ENCODE assay signal across 1 cellular context in genomic region chr18:47166235-47166634, GRCh38.
TF ChIP-seq lines count a peak whose summit lies in the region.

No MANE protein-coding gene starts in this region.

TF ChIP-seq in GM12878, 131 proteins besides CTCF, POLR2A, EP300 and RAD21:
- peak; percentile 67 for TF ChIP-seq PKNOX1 (IDR thresholded peaks at IDR 0.05)
- TF ChIP-seq STAT1 (conservative IDR thresholded peaks at IDR 0.05), result no peak
- TF ChIP-seq HDGF (IDR thresholded peaks at IDR 0.05), result no peak
- no peak for TF ChIP-seq MTA3 (IDR thresholded peaks at IDR 0.05; ENCODE audit: borderline replicate concordance, low read length)
- no peak for TF ChIP-seq KDM1A (IDR thresholded peaks at IDR 0.05; ENCODE audit: borderline replicate concordance)
- no peak for TF ChIP-seq RBBP5 (conservative IDR thresholded peaks at IDR 0.05)
- TF ChIP-seq MEF2A (IDR thresholded peaks at IDR 0.05; ENCODE audit: insufficient read depth, low read depth, low read length), result no peak
- TF ChIP-seq NR2F1 (conservative IDR thresholded peaks at IDR 0.05), result peak; percentile 44; the same call in 1 of the 2 replicates
- no peak for TF ChIP-seq ZNF592 (IDR thresholded peaks at IDR 0.05)
